In genomic region chr17:14746784-14747575, GRCh38 we compare ENCODE assay signal across 1 cellular context.
TF ChIP-seq lines count a peak whose summit lies in the region.

No MANE protein-coding gene starts in this region.

TF ChIP-seq in IMR-90, 13 proteins besides CTCF, POLR2A, EP300 and RAD21:
- TF ChIP-seq RFX5 (IDR thresholded peaks at IDR 0.05; ENCODE audit: low read depth, low read length): no peak
- no peak for TF ChIP-seq CEBPB (IDR thresholded peaks at IDR 0.05; ENCODE audit: low read depth, low read length)
- no peak for TF ChIP-seq SMC3 (IDR thresholded peaks at IDR 0.05; ENCODE audit: low read depth, low read length)
